ENCODE assay signal across 8 cellular contexts in genomic region chr14:34283590-34283989, GRCh38.
"Had no signal": no experiment of that assay in that cellular context is flagged by ENCODE, and none has a peak within 500 bp of the region (broad histone marks: within the 10 kb centered on the region; RNA-seq: fewer than 3 reads in every experiment).

No MANE protein-coding gene starts in this region.

- FAIRE-seq: G401.6, GM12878, GM12891, GM12892, GM18507, GM19239 had no signal

- H3K4me3 ChIP-seq: GM12878 had no signal

- DNase-seq: GDM1, GF-D8 had no signal

- ATAC-seq: GM12878 had no signal
